Comparison of ENCODE assay signal across 26 cellular contexts in the genomic region with DNA sequence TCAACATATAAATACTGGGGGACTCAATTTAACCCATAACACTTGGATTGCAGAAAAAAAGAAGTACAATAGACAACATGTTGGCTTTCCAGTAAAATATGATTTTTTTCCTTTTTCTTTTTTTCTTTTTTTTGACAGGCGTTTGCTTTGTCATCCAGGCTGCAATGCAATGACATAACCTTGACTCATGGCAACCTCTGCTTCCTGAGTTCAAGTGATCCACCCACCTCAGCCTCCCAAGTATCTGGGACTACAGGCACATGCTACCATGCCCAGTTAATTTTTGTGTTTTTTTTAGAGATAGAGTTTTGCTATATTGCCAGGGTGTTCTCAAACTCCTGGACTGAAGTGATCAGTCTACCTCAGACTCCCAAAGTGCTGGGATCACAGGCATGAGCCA.
DNase-seq lines count a peak whose midpoint lies in the region; ATAC-seq and TF ChIP-seq lines count a peak whose summit lies in the region.
"Had no signal": no experiment of that assay in that cellular context is flagged by ENCODE, and none has a peak within 500 bp of the region (broad histone marks: within the 10 kb centered on the region; RNA-seq: fewer than 3 reads in every experiment).

No MANE protein-coding gene starts in this region.

- TF ChIP-seq RAD21 in SK-N-SH (IDR thresholded peaks at IDR 0.05; ENCODE audit: low read length), result no peak

- H3K4me1 Mint-ChIP-seq in activated CD8-positive, alpha-beta T cell treated with anti-CD3 and anti-CD28 coated beads for 36 hours (ENCODE audit: low read depth), result no peaks in the 10 kb centered on the region
- H3K4me1 Mint-ChIP-seq: activated CD4-positive, alpha-beta T cell treated with anti-CD3 and anti-CD28 coated beads, Interleukin-2, amount 10 ng/mL, durations not matched to agents 7 days and 5 days; B cell; brain; naive thymus-derived CD4-positive, alpha-beta T cell had no signal

- H3K9ac ChIP-seq in SK-N-SH, result no peak overlapping the region

- peaks cover 18% of the 10 kb centered on the region for H3K9me3 Mint-ChIP-seq in activated CD8-positive, alpha-beta T cell treated with anti-CD3 and anti-CD28 coated beads for 36 hours
- H3K9me3 Mint-ChIP-seq: brain had no signal

- H3K4me1 ChIP-seq in SK-N-SH (ENCODE audit: control insufficient read depth in 1 of 2, insufficient read depth in 2 of 2, low read depth in 1 of 2, low read length in 1 of 2), result no peaks in the 10 kb centered on the region
- H3K4me1 ChIP-seq: colonic mucosa, heart left ventricle, right atrium auricular region had no signal

- CTCF ChIA-PET in SK-N-SH (lab: Yijun Ruan, JAX), result no interaction called here
- CTCF ChIA-PET in activated CD8-positive, alpha-beta T cell treated with anti-CD3 and anti-CD28 coated beads for 36 hours (lab: Charles Lee), result no interaction called here

- no peaks in the 10 kb centered on the region for H3K9me3 ChIP-seq in SK-N-SH
- H3K9me3 ChIP-seq: colonic mucosa had no signal

- DNase-seq in SK-N-SH (no peak), RKO (ENCODE audit: low spot score) (peak; percentile 76), fibroblast of mammary gland (ENCODE audit: low read depth) (peak; percentile 75), stromal cell of bone marrow (ENCODE audit: low read depth) (peak; percentile 57), NCI-H82 (lab: John Stamatoyannopoulos, UW) (no peak)
- DNase-seq in activated CD8-positive, alpha-beta T cell treated with anti-CD3 and anti-CD28 coated beads for 36 hours, result no peak
- DNase-seq: 8988T; activated CD4-positive, alpha-beta T cell treated with anti-CD3 and anti-CD28 coated beads, Interleukin-2, amount 10 ng/mL, durations not matched to agents 7 days and 5 days; colonic mucosa; effector memory CD8-positive, alpha-beta T cell; heart left ventricle; Kasumi-1; naive thymus-derived CD4-positive, alpha-beta T cell; NCI-H1092; NCI-H2029 treated with DMSO at 0.1 percent for 48 hours; NCI-H345; occipital lobe; trophoblast cell had no signal

- no peak overlapping the region for H3K4me2 ChIP-seq in SK-N-SH

- no peaks in the 10 kb centered on the region for H3F3A ChIP-seq in SK-N-SH (replicated peaks; ENCODE audit: insufficient read depth)

- no peaks in the 10 kb centered on the region for H3K27me3 ChIP-seq in SK-N-SH (ENCODE audit: insufficient read depth)
- H3K27me3 ChIP-seq: colonic mucosa, heart left ventricle, right atrium auricular region had no signal

- H3K9me2 ChIP-seq in SK-N-SH, result 0 out of 2 replicates have a peak, but pooled peaks cover 3% of the 10 kb centered on the region

- TF ChIP-seq CTCF in SK-N-SH (IDR thresholded peaks at IDR 0.05) (no peak), fibroblast of mammary gland (conservative IDR thresholded peaks at IDR 0.05; ENCODE audit: control insufficient read depth, insufficient read depth, low read depth, low read length) (no peak)
- no peak for TF ChIP-seq CTCF in activated CD8-positive, alpha-beta T cell treated with anti-CD3 and anti-CD28 coated beads for 36 hours (IDR thresholded peaks at IDR 0.05)

- no peaks in the 10 kb centered on the region for H3K27me3 Mint-ChIP-seq in activated CD8-positive, alpha-beta T cell treated with anti-CD3 and anti-CD28 coated beads for 36 hours
- H3K27me3 Mint-ChIP-seq: activated CD4-positive, alpha-beta T cell treated with anti-CD3 and anti-CD28 coated beads, Interleukin-2, amount 10 ng/mL, durations not matched to agents 7 days and 5 days; activated naive CD8-positive, alpha-beta T cell; B cell; brain; effector memory CD8-positive, alpha-beta T cell; naive thymus-derived CD4-positive, alpha-beta T cell had no signal

- no peak overlapping the region for H3K27ac Mint-ChIP-seq in activated CD8-positive, alpha-beta T cell treated with anti-CD3 and anti-CD28 coated beads for 36 hours
- H3K27ac Mint-ChIP-seq: activated CD4-positive, alpha-beta T cell treated with anti-CD3 and anti-CD28 coated beads, Interleukin-2, amount 10 ng/mL, durations not matched to agents 7 days and 5 days; activated naive CD8-positive, alpha-beta T cell; activated T-helper 2 cell treated with anti-CD3 and anti-CD28 coated beads, Interferon-gamma antibody, Interleukin-2, Interleukin-4, amounts not matched to agents 10 μg/mL and 5 μg/mL and 100 μg/mL, durations not matched to agents 14 hours and 24 hours and 36 hours; B cell; brain; effector memory CD8-positive, alpha-beta T cell; naive thymus-derived CD4-positive, alpha-beta T cell had no signal

- WGBS in SK-N-SH (ENCODE audit: low lambda C conversion rate), result 10% methylated on average over 1 of the region's 1 CpG

- TF ChIP-seq EP300 in SK-N-SH (IDR thresholded peaks at IDR 0.05; ENCODE audit: borderline replicate concordance in 1 of 2, low read depth in 1 of 2, low read length in 1 of 2), result no peak

- peak overlapping the region; percentile 85; the same call in 1 of the 2 replicates for H2AFZ ChIP-seq in SK-N-SH (ENCODE audit: low read depth)

- H3K27ac ChIP-seq in SK-N-SH (ENCODE audit: low read depth in 2 of 2, low read length in 1 of 2), result peak overlapping the region in 1 of 2 experiments; percentile 44; a peak in 2 of 4 replicates
- H3K27ac ChIP-seq: colonic mucosa, heart left ventricle, right atrium auricular region, VCaP had no signal

- no peaks in the 10 kb centered on the region for H3K79me2 ChIP-seq in SK-N-SH (ENCODE audit: insufficient read depth)

- ATAC-seq in SK-N-SH treated with all-trans-retinoic acid at 6 μM for 48 hours (no peak), GM19397 (IDR thresholded peaks at IDR 0.05; ENCODE audit: unreplicated experiment) (no peak)
- no peak for ATAC-seq in activated CD8-positive, alpha-beta T cell treated with anti-CD3 and anti-CD28 coated beads for 36 hours
- ATAC-seq: effector memory CD8-positive, alpha-beta T cell; heart left ventricle; naive thymus-derived CD4-positive, alpha-beta T cell had no signal

- H3K4me3 ChIP-seq in SK-N-SH (ENCODE audit: low read depth in 2 of 2, low read length in 1 of 2), result no peak overlapping the region
- no peak overlapping the region for H3K4me3 ChIP-seq in fibroblast of mammary gland (ENCODE audit: control insufficient read depth, low read depth, low read length)
- H3K4me3 ChIP-seq: colonic mucosa, heart left ventricle, right atrium auricular region had no signal

- H3K36me3 Mint-ChIP-seq in activated CD8-positive, alpha-beta T cell treated with anti-CD3 and anti-CD28 coated beads for 36 hours (ENCODE audit: low read depth), result no peaks in the 10 kb centered on the region
- H3K36me3 Mint-ChIP-seq: activated naive CD8-positive, alpha-beta T cell; brain; naive thymus-derived CD4-positive, alpha-beta T cell had no signal

- no peaks in the 10 kb centered on the region for H3K36me3 ChIP-seq in SK-N-SH (replicated peaks in 1 of 2; ENCODE audit: control insufficient read depth in 1 of 2, insufficient read depth in 2 of 2, low read length in 1 of 2)
- H3K36me3 ChIP-seq: colonic mucosa, heart left ventricle, right atrium auricular region had no signal

- POLR2A ChIA-PET in SK-N-SH (lab: Yijun Ruan, JAX), result no interaction called here
- POLR2A ChIA-PET in activated CD8-positive, alpha-beta T cell treated with anti-CD3 and anti-CD28 coated beads for 36 hours (lab: Charles Lee), result no interaction called here

- no peaks in the 10 kb centered on the region for H4K20me1 ChIP-seq in SK-N-SH (ENCODE audit: insufficient read depth)

- intact Hi-C loops in activated CD8-positive, alpha-beta T cell treated with anti-CD3 and anti-CD28 coated beads for 36 hours (cut with micrococcal nuclease), result no loop called here

- no peak overlapping the region for H3K4me3 Mint-ChIP-seq in activated CD8-positive, alpha-beta T cell treated with anti-CD3 and anti-CD28 coated beads for 36 hours
- H3K4me3 Mint-ChIP-seq: activated CD4-positive, alpha-beta T cell treated with anti-CD3 and anti-CD28 coated beads, Interleukin-2, amount 10 ng/mL, durations not matched to agents 7 days and 5 days; activated naive CD8-positive, alpha-beta T cell; B cell; brain; effector memory CD8-positive, alpha-beta T cell; naive thymus-derived CD4-positive, alpha-beta T cell had no signal

TF ChIP-seq in SK-N-SH, 30 proteins besides CTCF, POLR2A, EP300 and RAD21 (continues in another document):
- TF ChIP-seq RXRA (IDR thresholded peaks at IDR 0.05; ENCODE audit: borderline replicate concordance, low read depth), result no peak
- no peak for TF ChIP-seq EZH2phosphoT487 (IDR thresholded peaks at IDR 0.05; ENCODE audit: borderline replicate concordance, low read depth)
- no peak for TF ChIP-seq TEAD4 (IDR thresholded peaks at IDR 0.05; ENCODE audit: borderline replicate concordance, insufficient read depth)
- no peak for TF ChIP-seq FOXJ3 (CRISPR knock-in tag; IDR thresholded peaks at IDR 0.05)
- TF ChIP-seq JUND (IDR thresholded peaks at IDR 0.05), result no peak
- TF ChIP-seq NRF1 (IDR thresholded peaks at IDR 0.05; ENCODE audit: low read depth, low read length), result no peak
- TF ChIP-seq CHD2 (IDR thresholded peaks at IDR 0.05; ENCODE audit: low read length, partially characterized antibody), result no peak
- TF ChIP-seq, protein P1, sequence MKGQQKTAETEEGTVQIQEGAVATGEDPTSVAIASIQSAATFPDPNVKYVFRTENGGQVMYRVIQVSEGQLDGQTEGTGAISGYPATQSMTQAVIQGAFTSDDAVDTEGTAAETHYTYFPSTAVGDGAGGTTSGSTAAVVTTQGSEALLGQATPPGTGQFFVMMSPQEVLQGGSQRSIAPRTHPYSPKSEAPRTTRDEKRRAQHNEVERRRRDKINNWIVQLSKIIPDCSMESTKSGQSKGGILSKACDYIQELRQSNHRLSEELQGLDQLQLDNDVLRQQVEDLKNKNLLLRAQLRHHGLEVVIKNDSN (IDR thresholded peaks at IDR 0.05; ENCODE audit: borderline replicate concordance, low read depth), result no peak

TF ChIP-seq in SK-N-SH treated with all-trans-retinoic acid at 6 μM for 48 hours, 23 proteins besides CTCF, POLR2A, EP300 and RAD21 (continues in another document):
- TF ChIP-seq, protein P2, sequence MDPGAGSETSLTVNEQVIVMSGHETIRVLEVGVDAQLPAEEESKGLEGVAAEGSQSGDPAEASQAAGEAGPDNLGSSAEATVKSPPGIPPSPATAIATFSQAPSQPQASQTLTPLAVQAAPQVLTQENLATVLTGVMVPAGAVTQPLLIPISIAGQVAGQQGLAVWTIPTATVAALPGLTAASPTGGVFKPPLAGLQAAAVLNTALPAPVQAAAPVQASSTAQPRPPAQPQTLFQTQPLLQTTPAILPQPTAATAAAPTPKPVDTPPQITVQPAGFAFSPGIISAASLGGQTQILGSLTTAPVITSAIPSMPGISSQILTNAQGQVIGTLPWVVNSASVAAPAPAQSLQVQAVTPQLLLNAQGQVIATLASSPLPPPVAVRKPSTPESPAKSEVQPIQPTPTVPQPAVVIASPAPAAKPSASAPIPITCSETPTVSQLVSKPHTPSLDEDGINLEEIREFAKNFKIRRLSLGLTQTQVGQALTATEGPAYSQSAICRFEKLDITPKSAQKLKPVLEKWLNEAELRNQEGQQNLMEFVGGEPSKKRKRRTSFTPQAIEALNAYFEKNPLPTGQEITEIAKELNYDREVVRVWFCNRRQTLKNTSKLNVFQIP (CRISPR knock-in tag; IDR thresholded peaks at IDR 0.05; ENCODE audit: borderline replicate concordance, low read depth), result no peak
- TF ChIP-seq CSDC2 (CRISPR knock-in tag; IDR thresholded peaks at IDR 0.05), result no peak
- no peak for TF ChIP-seq SNAI2 (CRISPR knock-in tag; IDR thresholded peaks at IDR 0.05)
- TF ChIP-seq GLIS3 (CRISPR knock-in tag; IDR thresholded peaks at IDR 0.05), result no peak
- no peak for TF ChIP-seq ZFP3 (CRISPR knock-in tag; IDR thresholded peaks at IDR 0.05)
- TF ChIP-seq PPARA (CRISPR knock-in tag; IDR thresholded peaks at IDR 0.05; ENCODE audit: borderline replicate concordance), result no peak

Comparison
In these comparisons a context has a peak if more than half of its experiments do, and no peak if none do; other contexts are left out.
1. DNase-seq: peak in RKO (single experiment), fibroblast of mammary gland (single experiment) and stromal cell of bone marrow (single experiment); none in SK-N-SH (single experiment), activated CD8-positive, alpha-beta T cell treated with anti-CD3 and anti-CD28 coated beads for 36 hours (single experiment) and NCI-H82 (single experiment).